Comparison of ENCODE assay signal across 16 cellular contexts in the genomic region with DNA sequence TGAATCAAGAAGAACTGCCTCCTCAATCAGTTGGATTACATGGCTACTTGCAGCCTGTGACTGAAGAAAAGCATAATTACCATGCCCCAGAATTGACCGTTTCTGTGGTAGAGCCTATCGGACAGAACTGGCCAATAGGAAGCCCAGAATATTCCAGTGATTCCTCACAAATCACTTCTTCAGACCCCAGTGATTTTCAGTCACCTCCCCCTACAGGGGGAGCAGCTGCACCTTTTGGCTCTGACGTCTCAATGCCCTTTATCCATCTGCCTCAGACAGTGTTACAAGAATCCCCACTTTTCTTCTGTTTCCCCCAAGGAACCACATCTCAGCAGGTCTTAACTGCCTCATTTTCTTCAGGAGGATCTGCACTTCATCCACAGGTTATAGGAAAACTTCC.
DNase-seq lines count a peak whose midpoint lies in the region; TF ChIP-seq lines count a peak whose summit lies in the region.
"Had no signal": no experiment of that assay in that cellular context is flagged by ENCODE, and none has a peak within 500 bp of the region (broad histone marks: within the 10 kb centered on the region; RNA-seq: fewer than 3 reads in every experiment).

No MANE protein-coding gene starts in this region.

- H3K4ac ChIP-seq in trophoblast cell (ENCODE audit: low read depth, low read length): no peak overlapping the region

- no CpG with 5 or more reads among the region's 3 CpGs for WGBS in trophoblast cell (ENCODE audit: extremely low coverage, insufficient coverage, insufficient read length)
- 74 to 84% (median 81%) methylated on average over 3 of the region's 3 CpGs for WGBS in spleen, 5 donors

- H3K4me1 ChIP-seq in trophoblast cell (ENCODE audit: control insufficient read depth in 1 of 2, insufficient read depth in 2 of 2, low read length in 2 of 2) (no peaks in the 10 kb centered on the region), spleen (peaks cover 0 to 13% (median 1%) of the 10 kb centered on the region in 6 donors)

- no peak overlapping the region for H3K18ac ChIP-seq in trophoblast cell (ENCODE audit: low read length)

- peaks cover 24% of the 10 kb centered on the region for H3K36me3 Mint-ChIP-seq in chondrocyte (ENCODE audit: low read depth)

- no peaks in the 10 kb centered on the region for H3K9me3 Mint-ChIP-seq in chondrocyte (ENCODE audit: low read depth)
- H3K9me3 Mint-ChIP-seq: dendritic cell treated with granulocyte-macrophage colony-stimulating factor and Interleukin-4, amounts not matched to agents 40 ng/mL and 50 ng/mL, for 4 days had no signal

- intact Hi-C loops in spleen (cut with DNase I; ENCODE audit: low total_unique reads): no loop called here

- H3K27me3 Mint-ChIP-seq in chondrocyte (ENCODE audit: low read depth): no peaks in the 10 kb centered on the region
- H3K27me3 Mint-ChIP-seq: dendritic cell treated with granulocyte-macrophage colony-stimulating factor and Interleukin-4, amounts not matched to agents 40 ng/mL and 50 ng/mL, for 4 days had no signal

- H2AK5ac ChIP-seq in trophoblast cell (ENCODE audit: low read length): no peak overlapping the region

- no peak overlapping the region for H4K91ac ChIP-seq in trophoblast cell (ENCODE audit: low read depth, low read length)

- H3K9me3 ChIP-seq in trophoblast cell (ENCODE audit: insufficient read depth, low read depth, low read length): no peaks in the 10 kb centered on the region
- H3K9me3 ChIP-seq in spleen: no peaks in the 10 kb centered on the region
- H3K9me3 ChIP-seq: heart right ventricle, thyroid gland had no signal

- H3K4me3 Mint-ChIP-seq in chondrocyte (ENCODE audit: unreplicated experiment): no peak overlapping the region
- H3K4me3 Mint-ChIP-seq: dendritic cell treated with granulocyte-macrophage colony-stimulating factor and Interleukin-4, amounts not matched to agents 40 ng/mL and 50 ng/mL, for 4 days had no signal

- TF ChIP-seq CTCF in chondrocyte (IDR thresholded peaks at IDR 0.05) (peak; percentile 38), spleen (IDR thresholded peaks at IDR 0.05 in 8 of 11, conservative IDR thresholded peaks at IDR 0.05 in 3 of 11) (no peak)

- H3K27ac ChIP-seq in trophoblast cell (ENCODE audit: low read depth, low read length): no peak overlapping the region
- no peak overlapping the region for H3K27ac ChIP-seq in spleen
- H3K27ac ChIP-seq: heart right ventricle, thyroid gland had no signal

- H2BK120ac ChIP-seq in trophoblast cell (ENCODE audit: insufficient read depth, low read length, poor library complexity): no peak overlapping the region

- H3K27me3 ChIP-seq in trophoblast cell (ENCODE audit: insufficient read depth, low read length): no peaks in the 10 kb centered on the region
- no peaks in the 10 kb centered on the region for H3K27me3 ChIP-seq in spleen (replicated peaks in 1 of 7)
- H3K27me3 ChIP-seq: heart right ventricle, thyroid gland had no signal

- H3K27ac Mint-ChIP-seq in chondrocyte (ENCODE audit: unreplicated experiment): no peak overlapping the region
- H3K27ac Mint-ChIP-seq: dendritic cell treated with granulocyte-macrophage colony-stimulating factor and Interleukin-4, amounts not matched to agents 40 ng/mL and 50 ng/mL, for 4 days had no signal

- H3K36me3 ChIP-seq in trophoblast cell (ENCODE audit: control insufficient read depth in 1 of 2, insufficient read depth in 2 of 2, low read length in 2 of 2): peaks cover 30 to 36% of the 10 kb centered on the region in 2 experiments
- H3K36me3 ChIP-seq in spleen: peaks cover 0 to 100% (median 66%) of the 10 kb centered on the region in 6 donors

- no peaks in the 10 kb centered on the region for H3K79me1 ChIP-seq in trophoblast cell (ENCODE audit: low read length)

- no peak overlapping the region for H2BK12ac ChIP-seq in trophoblast cell (ENCODE audit: low read length)

- H4K8ac ChIP-seq in trophoblast cell (ENCODE audit: low read depth, low read length): no peak overlapping the region

- H2AFZ ChIP-seq in trophoblast cell (ENCODE audit: insufficient read depth, low read length, poor library complexity): no peak overlapping the region

- H3K79me2 ChIP-seq in trophoblast cell (ENCODE audit: control insufficient read depth, insufficient read depth, low read length, poor library complexity): no peaks in the 10 kb centered on the region

- no peak overlapping the region for H4K12ac ChIP-seq in trophoblast cell (ENCODE audit: low read depth, low read length)

- TF ChIP-seq POLR2A in spleen (IDR thresholded peaks at IDR 0.05): no peak

- DNase-seq in NCI-H2171 treated with DMSO at 0.1 percent for 48 hours (lab: John Stamatoyannopoulos, UW) (peak; percentile 38), NCI-H2171 (lab: John Stamatoyannopoulos, UW) (no peak), NAMALWA (ENCODE audit: low spot score) (peak; percentile 18), chondrocyte (ENCODE audit: low spot score) (no peak), trophoblast cell (no peak), putamen (ENCODE audit: low spot score) (no peak), T-helper 9 cell (no peak), spleen (no peak)
- DNase-seq: activated effector memory CD4-positive, alpha-beta T cell treated with Interleukin-2 at 50 U/mL for 16 hours; anterior cingulate cortex; heart right ventricle; KG1; NCI-H1417 treated with DMSO at 0.1 percent for 48 hours; PC-3; thyroid gland had no signal

- no peak overlapping the region for H3K14ac ChIP-seq in trophoblast cell (ENCODE audit: low read length)

- no peak overlapping the region for H2BK5ac ChIP-seq in trophoblast cell (ENCODE audit: low read depth, low read length, poor library complexity)

- H3K23ac ChIP-seq in trophoblast cell (ENCODE audit: low read length): no peak overlapping the region

- peak overlapping the region; percentile 13 for H3K9ac ChIP-seq in trophoblast cell (ENCODE audit: low read length)

- peaks cover 8% of the 10 kb centered on the region for H3K4me1 Mint-ChIP-seq in chondrocyte (ENCODE audit: low read depth)

- H3K4me3 ChIP-seq in trophoblast cell (ENCODE audit: low read depth, low read length) (no peak overlapping the region), spleen (no peak overlapping the region)
- H3K4me3 ChIP-seq: heart right ventricle, thyroid gland had no signal

- H3K4me2 ChIP-seq in trophoblast cell (ENCODE audit: low read length): no peak overlapping the region

Comparison
In these comparisons a context has a peak if more than half of its experiments do, and no peak if none do; other contexts are left out.
1. DNase-seq: peak in NCI-H2171 treated with DMSO at 0.1 percent for 48 hours (single experiment) and NAMALWA (single experiment); none in NCI-H2171 (single experiment), chondrocyte (single experiment), trophoblast cell (0 of 2), putamen (single experiment), T-helper 9 cell (single experiment) and spleen (single experiment).